ENCODE assay signal across 13 cellular contexts in the genomic region with DNA sequence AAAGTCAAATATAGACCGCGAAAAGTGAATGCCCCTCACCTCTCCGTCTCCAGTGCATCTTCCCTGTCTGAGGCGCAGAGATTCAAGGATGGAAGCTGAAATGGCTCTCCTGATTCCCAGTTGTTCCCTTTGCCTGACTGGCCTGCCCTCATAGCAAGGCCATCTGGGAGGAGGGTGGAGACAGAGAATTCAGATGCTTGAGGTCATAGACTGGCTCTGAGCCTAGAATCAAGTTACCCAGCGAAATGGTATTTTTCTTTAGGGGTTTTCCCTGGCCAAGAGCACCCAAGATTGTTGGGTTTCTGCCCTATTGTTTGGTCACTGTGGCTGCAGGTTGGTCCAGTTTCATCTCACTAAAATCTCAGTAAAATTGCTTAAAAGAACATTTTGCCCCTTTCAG. TPM values are rescaled to one million over a fixed set of nuclear protein-coding genes. Genes with fewer than 3 reads are reported as not detected.
DNase-seq lines count a peak whose midpoint lies in the region; ATAC-seq lines count a peak whose summit lies in the region.
"Had no signal": no experiment of that assay in that cellular context is flagged by ENCODE, and none has a peak within 500 bp of the region (broad histone marks: within the 10 kb centered on the region; RNA-seq: fewer than 3 reads in every experiment).

No MANE protein-coding gene starts in this region.

- ATAC-seq in left lobe of liver: no peak

- DNase-seq in GM03348 (ENCODE audit: low spot score) (peak; percentile 85), NCI-H226 (peak; percentile 84), epithelial cell of prostate (ENCODE audit: low read depth, low spot score) (peak; percentile 54), renal cortical epithelial cell (ENCODE audit: low read depth) (peak; percentile 65), left lobe of liver (ENCODE audit: low spot score) (no peak)
- no peak for DNase-seq in activated CD8-positive, alpha-beta memory T cell treated with anti-CD3 and anti-CD28 coated beads for 24 hours
- DNase-seq in effector CD4-positive, alpha-beta T cell: no peak
- DNase-seq: activated CD4-positive, alpha-beta T cell treated with anti-CD3 and anti-CD28 coated beads, Interleukin-2, amount 10 ng/mL, durations not matched to agents 24 days and 14 days; activated effector memory CD4-positive, alpha-beta T cell treated with Interleukin-2 at 50 U/mL for 16 hours; heart left ventricle; NCI-H146; stimulated activated CD4-positive, alpha-beta T cell treated with anti-CD3 and anti-CD28 coated beads, Interleukin-2, amount 100 ng/mL, for 48 hours; stomach had no signal

- peak overlapping the region; percentile 54 for H3K27ac ChIP-seq in epithelial cell of prostate
- H3K27ac ChIP-seq: stomach had no signal

RNA-seq across cellular contexts. Expression of a gene that starts 7.2 kb away (rescaled TPM):
- 31.1 and 44.2 TPM in 2 replicates for total RNA-seq in renal cortical epithelial cell
- total RNA-seq in left lobe of liver: 14.4 TPM

RNA-seq across cellular contexts. Expression of a gene that starts 46.8 kb away (rescaled TPM):
- total RNA-seq in renal cortical epithelial cell: 5.2 and 10.7 TPM in 2 replicates
- 8.0 TPM for total RNA-seq in left lobe of liver

RNA-seq across cellular contexts. Expression of a gene that starts 52.6 kb away (rescaled TPM):
- total RNA-seq in renal cortical epithelial cell: 1.2 and 10.7 TPM in 2 replicates
- 0.40 TPM for total RNA-seq in left lobe of liver

Comparison
In these comparisons a context has a peak if more than half of its experiments do, and no peak if none do; other contexts are left out.
1. DNase-seq: peak in GM03348 (single experiment), NCI-H226 (single experiment), epithelial cell of prostate (single experiment) and renal cortical epithelial cell (single experiment); none in activated CD8-positive, alpha-beta memory T cell treated with anti-CD3 and anti-CD28 coated beads for 24 hours (single experiment), effector CD4-positive, alpha-beta T cell (single experiment) and left lobe of liver (single experiment).